ENCODE assay signal across 22 cellular contexts in genomic region chr17:8142158-8142886, GRCh38. TPM values are rescaled to one million over a fixed set of nuclear protein-coding genes. Genes with fewer than 3 reads are reported as not detected.
A peak's percentile ranks its signal among the peaks of the same experiment; 100 is the strongest.
DNase-seq lines count a peak whose midpoint lies in the region; ATAC-seq and TF ChIP-seq lines count a peak whose summit lies in the region.
"Had no signal": no experiment of that assay in that cellular context is flagged by ENCODE, and none has a peak within 500 bp of the region (broad histone marks: within the 10 kb centered on the region; RNA-seq: fewer than 3 reads in every experiment).

No MANE protein-coding gene starts in this region.

- no peak overlapping the region for H2BK20ac ChIP-seq in IMR-90 (ENCODE audit: low read depth, low read length)

- H3K4me1 Mint-ChIP-seq in CD14-positive monocyte (no peaks in the 10 kb centered on the region), osteocyte (ENCODE audit: unreplicated experiment) (peaks cover 4% of the 10 kb centered on the region)
- H3K4me1 Mint-ChIP-seq: activated CD4-positive, alpha-beta memory T cell treated with anti-CD3 and anti-CD28 coated beads, Interleukin-2, amount 10 ng/mL, durations not matched to agents 7 days and 5 days had no signal

- no peak overlapping the region for H4K5ac ChIP-seq in IMR-90 (ENCODE audit: low read depth, low read length)

- WGBS in IMR-90 (ENCODE audit: extremely low coverage in 2 of 2, insufficient read length in 1 of 2), 2 experiments, result 93% methylated on average over 6 of the region's 23 CpGs; no CpG with 5 or more reads in 1 of the 2 experiments

- no peak overlapping the region for H4K91ac ChIP-seq in IMR-90 (ENCODE audit: insufficient read depth, low read depth, low read length)

- POLR2A ChIA-PET in IMR-90 (lab: Charles Lee; ENCODE audit: unreplicated experiment), result no interaction called here

- H4K8ac ChIP-seq in IMR-90 (ENCODE audit: low read depth in 2 of 2, low read length in 2 of 2), result no peak overlapping the region

- no peak overlapping the region for H3K27ac ChIP-seq in IMR-90 (ENCODE audit: insufficient read depth, low read length)
- H3K27ac ChIP-seq: epithelial cell of prostate, parathyroid adenoma, SJSA1 had no signal

- H3K27ac Mint-ChIP-seq in CD14-positive monocyte, result peak overlapping the region in 1 of 7 donors; percentile 30
- peak overlapping the region; percentile 42 for H3K27ac Mint-ChIP-seq in osteocyte (ENCODE audit: unreplicated experiment)
- H3K27ac Mint-ChIP-seq: activated CD4-positive, alpha-beta memory T cell treated with anti-CD3 and anti-CD28 coated beads, Interleukin-2, amount 10 ng/mL, durations not matched to agents 7 days and 5 days; CD8-positive, alpha-beta T cell had no signal

- no peak overlapping the region for H3K4me2 ChIP-seq in IMR-90 (ENCODE audit: low read depth, low read length)
- H3K4me2 ChIP-seq: smooth muscle cell had no signal

- no peaks in the 10 kb centered on the region for H3K79me1 ChIP-seq in IMR-90 (ENCODE audit: low read depth in 1 of 2, low read length in 2 of 2)

- DNase-seq in CD14-positive monocyte (ENCODE audit: low spot score) (peak; percentile 46), IMR-90 (no peak), erythroblast (lab: John Stamatoyannopoulos, UW) (no peak), osteocyte (ENCODE audit: extremely low spot score, unreplicated experiment) (no peak), MV-4-11 (lab: John Stamatoyannopoulos, UW) (no peak), middle frontal gyrus (ENCODE audit: extremely low spot score, low spot score) (no peak)
- DNase-seq: activated CD4-positive, alpha-beta memory T cell treated with anti-CD3 and anti-CD28 coated beads, Interleukin-2, amount 10 ng/mL, durations not matched to agents 7 days and 5 days; DMS79; NCI-H1694 treated with DMSO at 0.1 percent for 48 hours; NCI-H2227 treated with DMSO at 0.1 percent for 48 hours; NCI-H82; OCI-M1; stimulated activated CD4-positive, alpha-beta T cell treated with anti-CD3 and anti-CD28 coated beads, Interleukin-4, amount 100 ng/mL, for 1 hour had no signal

- no peak overlapping the region for H3K4ac ChIP-seq in IMR-90 (ENCODE audit: low read depth, low read length)

- no peak overlapping the region for H2AFZ ChIP-seq in IMR-90 (replicated peaks; ENCODE audit: low read length, poor library complexity)
- H2AFZ ChIP-seq: parathyroid adenoma had no signal

- no peak overlapping the region for H2AK9ac ChIP-seq in IMR-90 (replicated peaks; ENCODE audit: low read depth, low read length, poor library complexity)

- in situ Hi-C loops in IMR-90 (cut with MboI; ENCODE audit: low sequenced_read_pairs), result no loop called here

- no peak overlapping the region for H2BK15ac ChIP-seq in IMR-90 (ENCODE audit: low read depth, low read length)

- TF ChIP-seq POLR2A in IMR-90 (IDR thresholded peaks at IDR 0.05; ENCODE audit: low read depth, low read length) (no peak; the same call in 1 of the 2 replicates), erythroblast (IDR thresholded peaks at IDR 0.05; ENCODE audit: low read length) (peak; percentile 20)

- CTCF ChIA-PET in IMR-90 (lab: Yijun Ruan, JAX), result interaction anchor here (0.6 kb wide), 1 partner anchor 9 kb away, joined by 3 read pairs; no protein-coding TSS in a partner anchor

- no peak overlapping the region for H2AK5ac ChIP-seq in IMR-90 (ENCODE audit: low read depth, low read length)

- no peaks in the 10 kb centered on the region for H3K9me3 ChIP-seq in IMR-90 (ENCODE audit: control insufficient read depth, insufficient read depth, low read length)
- H3K9me3 ChIP-seq: SJSA1 had no signal

- dilution Hi-C loops in IMR-90 (cut with HindIII; ENCODE audit: low sequenced_read_pairs, unreplicated experiment), result no loop called here

- H3K23ac ChIP-seq in IMR-90 (ENCODE audit: low read depth, low read length), result no peak overlapping the region

- H3K9me3 Mint-ChIP-seq in CD14-positive monocyte, result no peaks in the 10 kb centered on the region
- H3K9me3 Mint-ChIP-seq in osteocyte (ENCODE audit: unreplicated experiment), result no peaks in the 10 kb centered on the region
- H3K9me3 Mint-ChIP-seq: activated CD4-positive, alpha-beta memory T cell treated with anti-CD3 and anti-CD28 coated beads, Interleukin-2, amount 10 ng/mL, durations not matched to agents 7 days and 5 days; activated naive CD4-positive, alpha-beta T cell treated with anti-CD3 and anti-CD28 coated beads, Interleukin-2, amount 50 U/mL, for 24 hours; CD8-positive, alpha-beta T cell had no signal

- H3K27me3 Mint-ChIP-seq in CD14-positive monocyte (ENCODE audit: low read depth in 3 of 3) (peaks cover 0 to 3% (median 2%) of the 10 kb centered on the region in 3 donors), osteocyte (ENCODE audit: unreplicated experiment) (no peaks in the 10 kb centered on the region)
- H3K27me3 Mint-ChIP-seq: activated CD4-positive, alpha-beta memory T cell treated with anti-CD3 and anti-CD28 coated beads, Interleukin-2, amount 10 ng/mL, durations not matched to agents 7 days and 5 days; activated naive CD4-positive, alpha-beta T cell treated with anti-CD3 and anti-CD28 coated beads, Interleukin-2, amount 50 U/mL, for 24 hours had no signal

- TF ChIP-seq CTCF in CD14-positive monocyte (IDR thresholded peaks at IDR 0.05) (no peak), IMR-90 (conservative IDR thresholded peaks at IDR 0.05; ENCODE audit: low read depth, low read length) (no peak), osteocyte (IDR thresholded peaks at IDR 0.05) (no peak)

- H3K4me3 ChIP-seq in IMR-90 (ENCODE audit: insufficient read depth, low read depth, low read length), result no peak overlapping the region
- H3K4me3 ChIP-seq: SJSA1, smooth muscle cell had no signal

- H3K56ac ChIP-seq in IMR-90 (ENCODE audit: extremely low read depth, insufficient read depth, low read length), result no peak overlapping the region

- no peak overlapping the region for H3K4me3 Mint-ChIP-seq in CD14-positive monocyte
- no peak overlapping the region for H3K4me3 Mint-ChIP-seq in osteocyte (ENCODE audit: unreplicated experiment)
- H3K4me3 Mint-ChIP-seq: activated CD4-positive, alpha-beta memory T cell treated with anti-CD3 and anti-CD28 coated beads, Interleukin-2, amount 10 ng/mL, durations not matched to agents 7 days and 5 days; activated naive CD4-positive, alpha-beta T cell treated with anti-CD3 and anti-CD28 coated beads, Interleukin-2, amount 50 U/mL, for 24 hours; CD8-positive, alpha-beta T cell had no signal

- H4K20me1 ChIP-seq in IMR-90 (ENCODE audit: insufficient read depth, low read length), result peaks cover 8% of the 10 kb centered on the region

- no peak overlapping the region for H2BK5ac ChIP-seq in IMR-90 (ENCODE audit: low read depth, low read length, poor library complexity, severe bottlenecking)

- peaks cover 10% of the 10 kb centered on the region for H3K9me1 ChIP-seq in IMR-90 (ENCODE audit: insufficient read depth, low read length)

- BruUV-seq in IMR-90 (replicated peaks; lab: Mats Ljungman, UMichigan), result no TSS peak

- H3K36me3 ChIP-seq in IMR-90 (ENCODE audit: control insufficient read depth, insufficient read depth, low read length), result peaks cover 47% of the 10 kb centered on the region

- intact Hi-C loops in CD14-positive monocyte (cut with micrococcal nuclease) (no loop called here), IMR-90 (cut with micrococcal nuclease) (no loop called here)

- no peak overlapping the region for H2BK120ac ChIP-seq in IMR-90 (ENCODE audit: low read depth, low read length)

- H3K18ac ChIP-seq in IMR-90 (ENCODE audit: low read depth, low read length), result no peak overlapping the region

- peaks cover 2% of the 10 kb centered on the region; the same call in 1 of the 2 replicates for H3K4me1 ChIP-seq in IMR-90 (ENCODE audit: control insufficient read depth, insufficient read depth, low read length)

- H3K36me3 Mint-ChIP-seq in CD14-positive monocyte (peaks cover 64 to 73% of the 10 kb centered on the region in 2 donors), osteocyte (ENCODE audit: unreplicated experiment) (peaks cover 43% of the 10 kb centered on the region)

- no peak overlapping the region for H3K14ac ChIP-seq in IMR-90 (replicated peaks; ENCODE audit: low read depth, low read length)

- no peak overlapping the region for H3K9ac ChIP-seq in IMR-90 (ENCODE audit: low read depth, low read length)
- H3K9ac ChIP-seq: parathyroid adenoma had no signal

- no peak for TF ChIP-seq RAD21 in IMR-90 (IDR thresholded peaks at IDR 0.05; ENCODE audit: low read length)

- ATAC-seq in IMR-90 (ENCODE audit: low read depth) (no peak), GM18861 (IDR thresholded peaks at IDR 0.05; ENCODE audit: unreplicated experiment) (no peak)
- ATAC-seq: CD8-positive, alpha-beta T cell had no signal

- H3K27me3 ChIP-seq in IMR-90 (ENCODE audit: control insufficient read depth, insufficient read depth, low read length), result no peaks in the 10 kb centered on the region
- H3K27me3 ChIP-seq: SJSA1 had no signal

TF ChIP-seq in IMR-90, 13 proteins besides CTCF, POLR2A, EP300 and RAD21 (continues in another document):
- TF ChIP-seq MAFK (IDR thresholded peaks at IDR 0.05; ENCODE audit: low read depth, low read length), result no peak

RNA-seq across cellular contexts. Expression of gene PER1, which starts 9.9 kb away (rescaled TPM):
- polyA plus RNA-seq in CD14-positive monocyte (1 to 10 TPM; 5.6 to 9.6 TPM), IMR-90 (2012; rRNA removed) (10.5 and 11.5 TPM in 2 replicates)
- total RNA-seq in IMR-90 (2012; rRNA removed) (1.7 and 3.4 TPM in 2 replicates), osteocyte (106 and 173 TPM in 2 replicates)
- polyA plus RNA-seq in IMR-90 (2012; cell fraction: cytosol; rRNA removed), result 4.8 and 6.2 TPM in 2 replicates
- polyA plus RNA-seq in IMR-90 (2012; cell fraction: nucleus; rRNA removed; ENCODE audit: low replicate concordance), result 230 and 249 TPM in 2 replicates

RNA-seq across cellular contexts. Expression of gene HES7, which starts 18.4 kb away (rescaled TPM):
- polyA plus RNA-seq in CD14-positive monocyte, result not detected
- total RNA-seq in IMR-90 (2012; rRNA removed), result not detected in 2 replicates
- 0.43 and 0.56 TPM in 2 replicates for polyA plus RNA-seq in IMR-90 (2012; rRNA removed)
- 0.66 and 1.9 TPM in 2 replicates for polyA plus RNA-seq in IMR-90 (2012; cell fraction: cytosol; rRNA removed)
- 1.8 and 4.2 TPM in 2 replicates for polyA plus RNA-seq in IMR-90 (2012; cell fraction: nucleus; rRNA removed; ENCODE audit: low replicate concordance)
- 2.0 and 2.3 TPM in 2 replicates for total RNA-seq in osteocyte
- total RNA-seq: liver, SJSA1, smooth muscle cell had no signal
- polyA plus RNA-seq: liver, smooth muscle cell had no signal

RNA-seq across cellular contexts. Expression of gene VAMP2, which starts 20.4 kb away (rescaled TPM):
- polyA plus RNA-seq in CD14-positive monocyte (10 to 100 TPM; 10.2 to 14.5 TPM), IMR-90 (2012; rRNA removed) (27.3 and 33.3 TPM in 2 replicates)
- total RNA-seq in IMR-90 (2012; rRNA removed) (2.2 and 2.3 TPM in 2 replicates), osteocyte (57.2 and 70.0 TPM in 2 replicates)
- polyA plus RNA-seq in IMR-90 (2012; cell fraction: cytosol; rRNA removed), result 14.0 and 29.1 TPM in 2 replicates
- 68.1 and 141 TPM in 2 replicates for polyA plus RNA-seq in IMR-90 (2012; cell fraction: nucleus; rRNA removed; ENCODE audit: low replicate concordance)

RNA-seq across cellular contexts. Expression of gene ALOXE3, which starts 24.0 kb away (rescaled TPM):
- not detected for polyA plus RNA-seq in CD14-positive monocyte
- total RNA-seq in IMR-90 (2012; rRNA removed), result under 0.01 TPM in 2 replicates
- 0.19 and 0.26 TPM in 2 replicates for polyA plus RNA-seq in IMR-90 (2012; rRNA removed)
- polyA plus RNA-seq in IMR-90 (2012; cell fraction: cytosol; rRNA removed), result 0.06 and 0.19 TPM in 2 replicates
- polyA plus RNA-seq in IMR-90 (2012; cell fraction: nucleus; rRNA removed; ENCODE audit: low replicate concordance), result 0.52 and 0.83 TPM in 2 replicates
- total RNA-seq in osteocyte, result not detected in 2 replicates
- total RNA-seq: activated CD4-positive, alpha-beta memory T cell treated with anti-CD3 and anti-CD28 coated beads, Interleukin-2, amount 10 ng/mL, durations not matched to agents 7 days and 5 days; liver; SJSA1; T-helper 2 cell treated with Interferon-gamma antibody and Interleukin-4, amounts not matched to agents 100 ng/mL and 5 ng/mL, for 36 hours had no signal
- polyA plus RNA-seq: liver had no signal

RNA-seq across cellular contexts. Expression of gene TMEM107, which starts 33.9 kb away (rescaled TPM):
- polyA plus RNA-seq in CD14-positive monocyte (10 to 100 TPM; 31.4 to 37.4 TPM), IMR-90 (2012; rRNA removed) (12.9 and 13.4 TPM in 2 replicates)
- total RNA-seq in IMR-90 (2012; rRNA removed) (14.3 and 60.3 TPM in 2 replicates), osteocyte (8.4 and 10.5 TPM in 2 replicates)
- polyA plus RNA-seq in IMR-90 (2012; cell fraction: cytosol; rRNA removed), result 5.7 and 11.7 TPM in 2 replicates
- 8.7 and 10.5 TPM in 2 replicates for polyA plus RNA-seq in IMR-90 (2012; cell fraction: nucleus; rRNA removed; ENCODE audit: low replicate concordance)

Comparison
In these comparisons a context has a peak if more than half of its experiments do, and no peak if none do; other contexts are left out.
1. RNA of gene PER1, which starts 9.9 kb away (total RNA-seq): 106 to 173 TPM in osteocyte; 1.7 to 3.4 TPM in IMR-90; every median in the first group is over 10 times any median in the second.
2. RNA of gene VAMP2, which starts 20.4 kb away (total RNA-seq): 57.2 to 70.0 TPM in osteocyte; 2.2 to 2.3 TPM in IMR-90; every median in the first group is over 10 times any median in the second.